ENCODE assay signal across 1 cellular context in genomic region chr6:5090603-5091002, GRCh38.
TF ChIP-seq lines count a peak whose summit lies in the region.

No MANE protein-coding gene starts in this region.

TF ChIP-seq in GM12878, 131 proteins besides CTCF, POLR2A, EP300 and RAD21:
- TF ChIP-seq CUX1 (IDR thresholded peaks at IDR 0.05; ENCODE audit: insufficient replicate concordance, low read depth, low read length): no peak
- 0 out of 2 replicates have a peak, but pooled peaks have one; percentile 34 for TF ChIP-seq ATF2 (IDR thresholded peaks at IDR 0.05; ENCODE audit: low read length)
- 0 out of 2 replicates have a peak, but pooled peaks have one; percentile 26 for TF ChIP-seq NFIC (IDR thresholded peaks at IDR 0.05; ENCODE audit: low read depth, low read length)
- TF ChIP-seq FOXM1 (IDR thresholded peaks at IDR 0.05; ENCODE audit: low read depth, low read length): no peak
- 0 out of 2 replicates have a peak, but pooled peaks have one; percentile 11 for TF ChIP-seq CREB1 (IDR thresholded peaks at IDR 0.05; ENCODE audit: low read depth)
- 0 out of 4 replicates have a peak, but pooled peaks of 1 of the 2 experiments have one; percentile 15 for TF ChIP-seq IKZF2 (IDR thresholded peaks at IDR 0.05)
- peak; percentile 75 for TF ChIP-seq EED (IDR thresholded peaks at IDR 0.05; ENCODE audit: low read depth)
- TF ChIP-seq ASH2L (IDR thresholded peaks at IDR 0.05; ENCODE audit: borderline replicate concordance, low read depth): no peak
- 0 out of 2 replicates have a peak, but pooled peaks have one; percentile 33 for TF ChIP-seq CREM (IDR thresholded peaks at IDR 0.05; ENCODE audit: low read depth)
- no peak for TF ChIP-seq YY1 (IDR thresholded peaks at IDR 0.05; ENCODE audit: low read depth, low read length)
- TF ChIP-seq JUNB (IDR thresholded peaks at IDR 0.05): peak; percentile 52; the same call in 1 of the 2 replicates
- TF ChIP-seq RUNX3 (IDR thresholded peaks at IDR 0.05; ENCODE audit: low read length): peak; percentile 24; the same call in 1 of the 2 replicates
- no peak for TF ChIP-seq DPF2 (IDR thresholded peaks at IDR 0.05)
- TF ChIP-seq MYC (IDR thresholded peaks at IDR 0.05; ENCODE audit: insufficient read depth, insufficient read length, insufficient replicate concordance, low read length, severe bottlenecking): no peak
- no peak for TF ChIP-seq TAF1 (IDR thresholded peaks at IDR 0.05; ENCODE audit: borderline replicate concordance, low read depth, low read length)
- no peak for TF ChIP-seq SMARCA5 (IDR thresholded peaks at IDR 0.05)
- no peak for TF ChIP-seq USF2 (IDR thresholded peaks at IDR 0.05; ENCODE audit: borderline replicate concordance, low read depth, low read length)
- no peak for TF ChIP-seq MEF2B (IDR thresholded peaks at IDR 0.05; ENCODE audit: partially characterized antibody, poor library complexity, severe bottlenecking)
